8 cellular contexts compared by ENCODE assay signal in the genomic region with DNA sequence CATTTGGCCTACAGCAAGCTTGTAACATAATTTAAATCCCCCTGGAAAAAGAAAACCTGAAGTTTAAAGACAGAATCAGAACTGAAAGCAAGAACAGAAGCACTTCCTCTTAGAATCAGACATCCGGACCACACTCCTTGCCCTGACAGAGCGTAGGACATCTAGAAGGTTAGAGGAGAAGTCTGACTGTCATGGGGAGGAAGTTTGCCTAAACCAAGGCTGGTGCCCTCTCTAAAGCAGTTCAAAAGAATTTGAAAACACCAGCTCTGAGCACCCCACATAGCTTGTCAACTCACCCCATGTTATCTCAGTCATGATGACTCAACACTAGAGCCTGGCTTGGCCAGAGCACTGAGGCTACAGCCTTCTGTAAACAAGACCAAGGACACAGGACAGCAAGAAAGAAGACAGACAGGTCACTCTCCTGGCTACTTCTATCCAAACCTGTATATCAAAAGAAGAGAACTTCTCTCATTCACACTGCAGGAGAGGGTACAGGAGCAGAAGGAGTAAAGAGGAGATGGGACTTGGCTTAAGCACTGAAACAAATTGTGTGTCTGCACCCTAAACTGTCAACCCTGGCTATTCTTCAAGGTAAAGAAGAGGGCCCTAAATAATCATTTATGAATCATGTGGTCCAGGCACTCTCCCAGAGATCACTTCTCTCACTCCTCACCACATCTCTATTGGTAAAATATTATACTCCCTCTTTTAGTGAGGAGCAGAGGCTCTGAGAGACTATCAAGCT.
DNase-seq lines count a peak whose midpoint lies in the region; ATAC-seq and TF ChIP-seq lines count a peak whose summit lies in the region.

No MANE protein-coding gene starts in this region.

- peak; percentile 87 for DNase-seq in GM12865 (ENCODE audit: low read depth)
- peak; percentile 41 for DNase-seq in activated CD8-positive, alpha-beta T cell treated with anti-CD3 and anti-CD28 coated beads for 36 hours
- DNase-seq in myocyte (ENCODE audit: low read depth) = peak; percentile 71
- DNase-seq in foreskin melanocyte = no peak
- no peak for DNase-seq in activated CD8-positive, alpha-beta memory T cell treated with anti-CD3 and anti-CD28 coated beads, Interleukin-2, amount 50 U/mL, for 48 hours
- no peak for DNase-seq in GM23338 (ENCODE audit: low spot score)

- TF ChIP-seq CTCF in GM12865 (IDR thresholded peaks at IDR 0.05; ENCODE audit: insufficient read depth, low read depth, low read length, missing control alignments) (no peak), GM23338 (conservative IDR thresholded peaks at IDR 0.05; ENCODE audit: low read depth in 2 of 2) (no peak)
- no peak for TF ChIP-seq CTCF in activated CD8-positive, alpha-beta T cell treated with anti-CD3 and anti-CD28 coated beads for 36 hours (IDR thresholded peaks at IDR 0.05)

- no peaks in the 10 kb centered on the region for H3K4me1 ChIP-seq in GM23338 (ENCODE audit: insufficient read depth)

- H3K27ac Mint-ChIP-seq in activated CD8-positive, alpha-beta T cell treated with anti-CD3 and anti-CD28 coated beads for 36 hours = peak overlapping the region; percentile 75
- no peak overlapping the region for H3K27ac Mint-ChIP-seq in GM23338

- intact Hi-C loops in activated CD8-positive, alpha-beta T cell treated with anti-CD3 and anti-CD28 coated beads for 36 hours (cut with micrococcal nuclease) = no loop called here

- H3K27me3 ChIP-seq in GM23338 (ENCODE audit: insufficient read depth) = no peaks in the 10 kb centered on the region

- H3K4me3 ChIP-seq in GM12865 (ENCODE audit: low read depth, low read length) (no peak overlapping the region), GM23338 (no peak overlapping the region)

- peaks cover 15% of the 10 kb centered on the region for H3K4me1 Mint-ChIP-seq in activated CD8-positive, alpha-beta T cell treated with anti-CD3 and anti-CD28 coated beads for 36 hours (ENCODE audit: low read depth)
- H3K4me1 Mint-ChIP-seq in GM23338 = peaks cover 2% of the 10 kb centered on the region; the same call in 2 of the 3 replicates

- H3K4me2 ChIP-seq in GM23338 = no peak overlapping the region

- POLR2A ChIA-PET in activated CD8-positive, alpha-beta T cell treated with anti-CD3 and anti-CD28 coated beads for 36 hours (lab: Charles Lee) = interaction anchor here (0.6 to 0.9 kb wide), 2 partner anchors 36 to 338 kb away, joined by 3 read pairs; no protein-coding TSS in a partner anchor

- no peaks in the 10 kb centered on the region for H3K79me2 ChIP-seq in GM23338 (replicated peaks; ENCODE audit: insufficient read depth)

- CTCF ChIA-PET in activated CD8-positive, alpha-beta T cell treated with anti-CD3 and anti-CD28 coated beads for 36 hours (lab: Charles Lee) = interaction anchor here (1.6 kb wide), 1 partner anchor 25 kb away, joined by 5 read pairs; no protein-coding TSS in a partner anchor

- H4K20me1 ChIP-seq in GM23338 (replicated peaks; ENCODE audit: insufficient read depth) = no peaks in the 10 kb centered on the region

- H3K36me3 Mint-ChIP-seq in activated CD8-positive, alpha-beta T cell treated with anti-CD3 and anti-CD28 coated beads for 36 hours (ENCODE audit: low read depth) = no peaks in the 10 kb centered on the region
- H3K36me3 Mint-ChIP-seq in GM23338 (ENCODE audit: low read depth) = no peaks in the 10 kb centered on the region

- ATAC-seq in GM21423 (IDR thresholded peaks at IDR 0.05; ENCODE audit: unreplicated experiment) (peak; percentile 99), HG03571 (IDR thresholded peaks at IDR 0.05; ENCODE audit: unreplicated experiment) (peak; percentile 100), GM23338 (no peak)
- peak; percentile 91 for ATAC-seq in activated CD8-positive, alpha-beta T cell treated with anti-CD3 and anti-CD28 coated beads for 36 hours

- H3F3A ChIP-seq in GM23338 (replicated peaks; ENCODE audit: low read depth) = no peaks in the 10 kb centered on the region

- H3K4me3 Mint-ChIP-seq in activated CD8-positive, alpha-beta T cell treated with anti-CD3 and anti-CD28 coated beads for 36 hours = peak overlapping the region; percentile 1
- no peak overlapping the region for H3K4me3 Mint-ChIP-seq in GM23338

- H3K27me3 Mint-ChIP-seq in activated CD8-positive, alpha-beta T cell treated with anti-CD3 and anti-CD28 coated beads for 36 hours = no peaks in the 10 kb centered on the region
- H3K27me3 Mint-ChIP-seq in GM23338 (ENCODE audit: insufficient read depth, low read depth, poor library complexity) = no peaks in the 10 kb centered on the region

- no peak overlapping the region for H2AFZ ChIP-seq in GM23338

- no peaks in the 10 kb centered on the region for H3K36me3 ChIP-seq in GM23338 (ENCODE audit: insufficient read depth)

- H3K27ac ChIP-seq in GM23338 (ENCODE audit: low read depth) = no peak overlapping the region

- peaks cover 4% of the 10 kb centered on the region; the same call in 1 of the 2 replicates for H3K9me2 ChIP-seq in GM23338 (ENCODE audit: insufficient read depth)

- H3K9me3 Mint-ChIP-seq in activated CD8-positive, alpha-beta T cell treated with anti-CD3 and anti-CD28 coated beads for 36 hours = no peaks in the 10 kb centered on the region
- no peaks in the 10 kb centered on the region for H3K9me3 Mint-ChIP-seq in GM23338

TF ChIP-seq in GM23338, 12 proteins besides CTCF, POLR2A, EP300 and RAD21:
- TF ChIP-seq POLR2AphosphoS5 (IDR thresholded peaks at IDR 0.05; ENCODE audit: low read depth) = no peak
- no peak for TF ChIP-seq EZH2 (IDR thresholded peaks at IDR 0.05; ENCODE audit: low read depth, unreplicated experiment)

Comparison
In these comparisons a context has a peak if more than half of its experiments do, and no peak if none do; other contexts are left out.
1. DNase-seq: peak in GM12865 (single experiment), activated CD8-positive, alpha-beta T cell treated with anti-CD3 and anti-CD28 coated beads for 36 hours (single experiment) and myocyte (single experiment); none in foreskin melanocyte (single experiment), activated CD8-positive, alpha-beta memory T cell treated with anti-CD3 and anti-CD28 coated beads, Interleukin-2, amount 50 U/mL, for 48 hours (single experiment) and GM23338 (single experiment).